ENCODE assay signal across 9 cellular contexts in genomic region chr11:124070906-124071621, GRCh38. TPM values are rescaled to one million over a fixed set of nuclear protein-coding genes. Genes with fewer than 3 reads are reported as not detected.
DNase-seq lines count a peak whose midpoint lies in the region; ATAC-seq, FAIRE-seq and TF ChIP-seq lines count a peak whose summit lies in the region.
"Had no signal": no experiment of that assay in that cellular context is flagged by ENCODE, and none has a peak within 500 bp of the region (broad histone marks: within the 10 kb centered on the region; RNA-seq: fewer than 3 reads in every experiment).

No MANE protein-coding gene starts in this region.

- no peaks in the 10 kb centered on the region for H3K36me3 Mint-ChIP-seq in activated naive CD4-positive, alpha-beta T cell treated with anti-CD3 and anti-CD28 coated beads, Interleukin-2, amount 50 U/mL, for 72 hours

- peaks cover 0 to 1% of the 10 kb centered on the region in 2 experiments; a peak in 2 of 4 replicates for H3K4me1 ChIP-seq in SK-N-SH (ENCODE audit: control insufficient read depth in 1 of 2, insufficient read depth in 2 of 2, low read depth in 1 of 2, low read length in 1 of 2)
- peaks cover 0 to 23% (median 3%) of the 10 kb centered on the region in 9 donors for H3K4me1 ChIP-seq in heart right ventricle

- H3K27ac ChIP-seq in SK-N-SH (ENCODE audit: low read depth in 2 of 2, low read length in 1 of 2) (no peak overlapping the region), heart right ventricle (peak overlapping the region in 1 of 10 donors; percentile 18)

- no peaks in the 10 kb centered on the region for H4K20me1 ChIP-seq in SK-N-SH (ENCODE audit: insufficient read depth)

- intact Hi-C loops in heart right ventricle (cut with DNase I), result loop anchor here in 9 of 10 donors (2.0 to 10.0 kb wide), 5 partner anchors 124 to 524 kb away; no protein-coding TSS in a partner anchor
- intact Hi-C loops in sciatic nerve (cut with DNase I), result no loop called here

- no peaks in the 10 kb centered on the region for H3K36me3 ChIP-seq in SK-N-SH (replicated peaks in 1 of 2; ENCODE audit: control insufficient read depth in 1 of 2, insufficient read depth in 2 of 2, low read length in 1 of 2)
- H3K36me3 ChIP-seq in heart right ventricle, result no peaks in the 10 kb centered on the region

- peak; percentile 86 for FAIRE-seq in G401.6 (lab: Jason Lieb, UNC)

- H3K27ac Mint-ChIP-seq in activated naive CD4-positive, alpha-beta T cell treated with anti-CD3 and anti-CD28 coated beads, Interleukin-2, amount 50 U/mL, for 72 hours, result no peak overlapping the region

- WGBS in SK-N-SH (ENCODE audit: low lambda C conversion rate), result 2% methylated on average over 8 of the region's 8 CpGs
- WGBS in heart right ventricle, 2 donors, result 3 to 9% methylated on average over 8 of the region's 8 CpGs

- ATAC-seq in GM21737 (IDR thresholded peaks at IDR 0.05; ENCODE audit: unreplicated experiment) (peak; percentile 80), heart right ventricle (peak in 3 of 8 donors; percentile 47 to 57 (median 50)), sciatic nerve (peak; percentile 67)
- ATAC-seq in activated naive CD4-positive, alpha-beta T cell treated with anti-CD3 and anti-CD28 coated beads, Interleukin-2, amount 50 U/mL, for 72 hours, result peak; percentile 39 to 53

- peak; percentile 86 for TF ChIP-seq RAD21 in SK-N-SH (IDR thresholded peaks at IDR 0.05; ENCODE audit: low read length)

- H3F3A ChIP-seq in SK-N-SH (replicated peaks; ENCODE audit: insufficient read depth), result no peaks in the 10 kb centered on the region

- TF ChIP-seq CTCF in SK-N-SH (IDR thresholded peaks at IDR 0.05) (peak; percentile 86), heart right ventricle (IDR thresholded peaks at IDR 0.05) (peak; percentile 55 to 90 (median 77))

- TF ChIP-seq EP300 in SK-N-SH (IDR thresholded peaks at IDR 0.05; ENCODE audit: borderline replicate concordance in 1 of 2, low read depth in 1 of 2, low read length in 1 of 2), result no peak

- H3K9ac ChIP-seq in SK-N-SH, result no peak overlapping the region

- H3K27me3 ChIP-seq in SK-N-SH (ENCODE audit: insufficient read depth) (peaks cover 12% of the 10 kb centered on the region; the same call in 1 of the 2 replicates), heart right ventricle (peaks cover 0 to 78% (median 48%) of the 10 kb centered on the region in 7 donors)

- H3K4me2 ChIP-seq in SK-N-SH, result no peak overlapping the region

- POLR2A ChIA-PET in SK-N-SH (lab: Yijun Ruan, JAX), result no interaction called here

- no peak overlapping the region; a peak in 1 of 4 replicates for H3K4me3 ChIP-seq in SK-N-SH (ENCODE audit: low read depth in 2 of 2, low read length in 1 of 2)
- H3K4me3 ChIP-seq in heart right ventricle, result no peak overlapping the region

- H3K9me2 ChIP-seq in SK-N-SH, result no peaks in the 10 kb centered on the region

- H3K9me3 ChIP-seq in SK-N-SH (no peaks in the 10 kb centered on the region), heart right ventricle (no peaks in the 10 kb centered on the region)

- no peak overlapping the region for H2AFZ ChIP-seq in SK-N-SH (ENCODE audit: low read depth)

- DNase-seq in KG1 (lab: John Stamatoyannopoulos, UW) (peak; percentile 63), SK-N-SH (peak; percentile 68), heart right ventricle (peak; percentile 59 to 60), sciatic nerve (ENCODE audit: low spot score) (peak; percentile 77), cerebellar nuclear complex (lab: John Stamatoyannopoulos, UW) (no peak)
- DNase-seq in activated naive CD4-positive, alpha-beta T cell treated with anti-CD3 and anti-CD28 coated beads, Interleukin-2, amount 50 U/mL, for 72 hours (ENCODE audit: low spot score in 2 of 2), result peak in 1 of 2 donors; percentile 61

- no peaks in the 10 kb centered on the region for H3K9me3 Mint-ChIP-seq in activated naive CD4-positive, alpha-beta T cell treated with anti-CD3 and anti-CD28 coated beads, Interleukin-2, amount 50 U/mL, for 72 hours

- H3K79me2 ChIP-seq in SK-N-SH (ENCODE audit: insufficient read depth), result no peaks in the 10 kb centered on the region

- CTCF ChIA-PET in SK-N-SH (lab: Yijun Ruan, JAX), result interaction anchor here (0.6 to 9.5 kb wide), 51 partner anchors 7 to 800 kb away, joined by 3 to 247 read pairs (median 3); partner anchors contain the start of genes OR8G1 and VWA5A

TF ChIP-seq in SK-N-SH, 30 proteins besides CTCF, POLR2A, EP300 and RAD21:
- TF ChIP-seq SMC3 (IDR thresholded peaks at IDR 0.05; ENCODE audit: low read depth, low read length) (peak; percentile 60), CHD2 (IDR thresholded peaks at IDR 0.05; ENCODE audit: low read length, partially characterized antibody) (no peak)

RNA-seq across cellular contexts. Expression of gene OR10G7, which starts 29.9 kb away (rescaled TPM):
- not detected in 2 replicates for polyA plus RNA-seq in SK-N-SH (2012; rRNA removed)
- not detected in 2 replicates for polyA plus RNA-seq in SK-N-SH (2012; cell fraction: cytosol; rRNA removed)
- not detected in 2 replicates for polyA plus RNA-seq in SK-N-SH (2012; cell fraction: nucleus; rRNA removed)
- total RNA-seq in activated naive CD4-positive, alpha-beta T cell treated with anti-CD3 and anti-CD28 coated beads, Interleukin-2, amount 50 U/mL, for 72 hours, result not detected
- total RNA-seq in heart right ventricle, result not detected
- not detected for polyA plus RNA-seq in heart right ventricle
- not detected for total RNA-seq in sciatic nerve
- total RNA-seq: temporal lobe had no signal

RNA-seq across cellular contexts. Expression of gene VWA5A, which starts 44.2 kb away (rescaled TPM):
- polyA plus RNA-seq in SK-N-SH (2012; rRNA removed) (7.6 and 11.7 TPM in 2 replicates), heart right ventricle (1 to 10 TPM; 1.2 to 1.6 TPM)
- polyA plus RNA-seq in SK-N-SH (2012; cell fraction: cytosol; rRNA removed), result 7.4 and 8.0 TPM in 2 replicates
- polyA plus RNA-seq in SK-N-SH (2012; cell fraction: nucleus; rRNA removed), result 10.5 and 16.2 TPM in 2 replicates
- total RNA-seq in activated naive CD4-positive, alpha-beta T cell treated with anti-CD3 and anti-CD28 coated beads, Interleukin-2, amount 50 U/mL, for 72 hours, result 10 to 100 TPM in 1 of 2 donors, 1 to 10 TPM in 1; 7.7 to 13.7 TPM
- total RNA-seq in heart right ventricle (1 to 10 TPM; 1.6 to 8.8 (median 3.6) TPM), sciatic nerve (27.6 TPM)

RNA-seq across cellular contexts. Expression of gene OR10G8, which starts 44.5 kb away (rescaled TPM):
- polyA plus RNA-seq in SK-N-SH (2012; rRNA removed), result not detected in 2 replicates
- polyA plus RNA-seq in SK-N-SH (2012; cell fraction: cytosol; rRNA removed), result not detected in 2 replicates
- polyA plus RNA-seq in SK-N-SH (2012; cell fraction: nucleus; rRNA removed), result not detected in 2 replicates
- total RNA-seq in activated naive CD4-positive, alpha-beta T cell treated with anti-CD3 and anti-CD28 coated beads, Interleukin-2, amount 50 U/mL, for 72 hours, result not detected
- total RNA-seq in heart right ventricle, result not detected
- polyA plus RNA-seq in heart right ventricle, result not detected
- total RNA-seq in sciatic nerve, result not detected
- total RNA-seq: temporal lobe had no signal

RNA-seq across cellular contexts. Expression of gene OR10G9, which starts 48.3 kb away (rescaled TPM):
- not detected in 2 replicates for polyA plus RNA-seq in SK-N-SH (2012; rRNA removed)
- not detected in 2 replicates for polyA plus RNA-seq in SK-N-SH (2012; cell fraction: cytosol; rRNA removed)
- polyA plus RNA-seq in SK-N-SH (2012; cell fraction: nucleus; rRNA removed), result not detected in 2 replicates
- total RNA-seq in activated naive CD4-positive, alpha-beta T cell treated with anti-CD3 and anti-CD28 coated beads, Interleukin-2, amount 50 U/mL, for 72 hours, result not detected
- not detected for total RNA-seq in heart right ventricle
- polyA plus RNA-seq in heart right ventricle, result not detected
- total RNA-seq in sciatic nerve, result not detected
- total RNA-seq: temporal lobe had no signal

RNA-seq across cellular contexts. Expression of gene OR10G4, which starts 58.3 kb away (rescaled TPM):
- not detected in 2 replicates for polyA plus RNA-seq in SK-N-SH (2012; rRNA removed)
- not detected in 2 replicates for polyA plus RNA-seq in SK-N-SH (2012; cell fraction: cytosol; rRNA removed)
- polyA plus RNA-seq in SK-N-SH (2012; cell fraction: nucleus; rRNA removed), result not detected in 2 replicates
- total RNA-seq in activated naive CD4-positive, alpha-beta T cell treated with anti-CD3 and anti-CD28 coated beads, Interleukin-2, amount 50 U/mL, for 72 hours, result not detected
- total RNA-seq in heart right ventricle, result not detected
- not detected for polyA plus RNA-seq in heart right ventricle
- total RNA-seq in sciatic nerve, result not detected
- total RNA-seq: temporal lobe had no signal

Comparison
In these comparisons a context has a peak if more than half of its experiments do, and no peak if none do; other contexts are left out.
1. DNase-seq: peak in KG1 (single experiment), SK-N-SH (single experiment), heart right ventricle (2 of 2) and sciatic nerve (single experiment); none in cerebellar nuclear complex (0 of 2).